In the genomic region with DNA sequence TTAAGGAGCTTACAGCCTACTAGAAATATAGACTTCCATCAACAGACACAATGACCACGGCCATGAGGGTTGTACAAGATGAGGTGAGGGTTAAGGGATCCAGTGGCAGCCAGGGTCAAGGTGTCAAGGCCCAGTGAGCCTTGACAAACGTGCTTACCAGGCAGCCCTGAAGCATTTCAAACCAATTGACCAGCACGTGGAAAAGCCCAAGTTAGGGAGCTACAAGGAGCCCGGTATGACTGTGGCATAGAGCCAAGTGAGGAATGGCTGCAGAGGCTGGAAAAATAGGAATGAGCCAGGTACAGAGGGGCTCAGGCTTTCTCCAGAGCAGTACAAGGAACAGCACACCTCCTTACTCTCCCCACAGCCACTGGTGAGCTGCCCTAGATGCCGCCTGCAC, we compare ENCODE assay signal across 18 cellular contexts.
"Had no signal": no experiment of that assay in that cellular context is flagged by ENCODE, and none has a peak within 500 bp of the region (broad histone marks: within the 10 kb centered on the region; RNA-seq: fewer than 3 reads in every experiment).

No MANE protein-coding gene starts in this region.

- FAIRE-seq: astrocyte, bronchial epithelial cell had no signal

- H3K36me3 Mint-ChIP-seq: activated naive CD4-positive, alpha-beta T cell treated with anti-CD3 and anti-CD28 coated beads, Interleukin-2, amount 50 U/mL, for 72 hours; naive thymus-derived CD8-positive, alpha-beta T cell had no signal

- H3K4me1 ChIP-seq: adrenal gland had no signal

- H3K9me3 ChIP-seq: adrenal gland had no signal

- DNase-seq: activated CD4-positive, alpha-beta T cell treated with anti-CD3 and anti-CD28 coated beads, Interleukin-2, amount 10 ng/mL, durations not matched to agents 7 days and 5 days; activated gamma-delta T cell treated with Interleukin-2 at 50 U/mL for 16 hours; adrenal gland; cerebellar nuclear complex; cortex of kidney; left cardiac atrium; naive thymus-derived CD8-positive, alpha-beta T cell; posterior cingulate gyrus; retina; stimulated activated CD4-positive, alpha-beta T cell treated with anti-CD3 and anti-CD28 coated beads, Interleukin-12 subunit alpha, Interleukin-12 subunit beta, amount 100 ng/mL, for 4 hours; stimulated activated CD4-positive, alpha-beta T cell treated with anti-CD3 and anti-CD28 coated beads, Interleukin-1b, Interleukin-23, amount 100 ng/mL, for 48 hours; stimulated activated CD8-positive, alpha-beta memory T cell treated with anti-CD3 and anti-CD28 coated beads, Interleukin-4, amount 100 ng/mL, for 48 hours; stimulated activated naive CD4-positive, alpha-beta T cell; T-helper 1 cell; T-helper 9 cell had no signal

- H3K4me3 Mint-ChIP-seq: activated CD4-positive, alpha-beta T cell treated with anti-CD3 and anti-CD28 coated beads, Interleukin-2, amount 10 ng/mL, durations not matched to agents 7 days and 5 days; naive thymus-derived CD8-positive, alpha-beta T cell had no signal

- H3K27ac Mint-ChIP-seq: activated CD4-positive, alpha-beta T cell treated with anti-CD3 and anti-CD28 coated beads, Interleukin-2, amount 10 ng/mL, durations not matched to agents 7 days and 5 days; activated naive CD4-positive, alpha-beta T cell treated with anti-CD3 and anti-CD28 coated beads, Interleukin-2, amount 50 U/mL, for 72 hours had no signal

- H3K4me3 ChIP-seq: adrenal gland had no signal

- H3K36me3 ChIP-seq: adrenal gland had no signal

- ATAC-seq: activated naive CD4-positive, alpha-beta T cell treated with anti-CD3 and anti-CD28 coated beads, Interleukin-2, amount 50 U/mL, for 72 hours; left cardiac atrium; naive thymus-derived CD8-positive, alpha-beta T cell had no signal

- H3K27ac ChIP-seq: adrenal gland had no signal

- H3K9me3 Mint-ChIP-seq: naive thymus-derived CD8-positive, alpha-beta T cell had no signal
